ENCODE assay signal across 36 cellular contexts in genomic region chr11:57980201-57980600, GRCh38. TPM values are rescaled to one million over a fixed set of nuclear protein-coding genes. Genes with fewer than 3 reads are reported as not detected.
"Had no signal": no experiment of that assay in that cellular context is flagged by ENCODE, and none has a peak within 500 bp of the region (broad histone marks: within the 10 kb centered on the region; RNA-seq: fewer than 3 reads in every experiment).

No MANE protein-coding gene starts in this region.

- H3K9me3 ChIP-seq: adrenal gland, body of pancreas, breast epithelium had no signal

- FAIRE-seq: astrocyte, TTC549 had no signal

- H3K36me3 ChIP-seq: adrenal gland, brain microvascular endothelial cell, breast epithelium had no signal

- DNase-seq: activated B cell treated with CpG ODN at 0.5 μM for 24 hours; activated CD4-positive, alpha-beta memory T cell treated with anti-CD3 and anti-CD28 coated beads for 36 hours; activated CD4-positive, alpha-beta T cell treated with anti-CD3 and anti-CD28 coated beads for 4 hours; activated CD4-positive, alpha-beta T cell treated with anti-CD3 and anti-CD28 coated beads, Interleukin-2, amount 10 ng/mL, durations not matched to agents 24 days and 14 days; activated CD4-positive, alpha-beta T cell treated with anti-CD3 and anti-CD28 coated beads, Interleukin-2, amount 50 U/mL, for 1 hour; activated CD4-positive, alpha-beta T cell treated with anti-CD3 and anti-CD28 coated beads, Interleukin-2, amount 50 U/mL, for 4 hours; activated CD4-positive, CD25-positive, alpha-beta regulatory T cell treated with anti-CD3 and anti-CD28 coated beads, Interleukin-2, amount 50 U/mL, for 72 hours; activated CD8-positive, alpha-beta memory T cell treated with anti-CD3 and anti-CD28 coated beads, Interleukin-2, amount 50 U/mL, for 4 hours; activated CD8-positive, alpha-beta T cell treated with anti-CD3 and anti-CD28 coated beads for 36 hours; activated effector memory CD4-positive, alpha-beta T cell treated with anti-CD3 and anti-CD28 coated beads, Interleukin-2, amount 50 U/mL, for 16 hours; activated gamma-delta T cell treated with Interleukin-2 at 50 U/mL for 16 hours; activated naive CD4-positive, alpha-beta T cell treated with anti-CD3 and anti-CD28 coated beads, Interleukin-2, amount 10 ng/mL, durations not matched to agents 7 days and 5 days; activated naive CD4-positive, alpha-beta T cell treated with Interleukin-2 at 50 U/mL for 16 hours; activated naive CD8-positive, alpha-beta T cell treated with anti-CD3 and anti-CD28 coated beads for 36 hours; activated T-cell treated with anti-CD3 and anti-CD28 coated beads for 4 hours; activated T-cell treated with anti-CD3 and anti-CD28 coated beads, Interleukin-2, amount 50 U/mL, for 1 hour; activated T-cell treated with anti-CD3 and anti-CD28 coated beads, Interleukin-2, amount 50 U/mL, for 4 hours; activated T-cell treated with anti-CD3 and anti-CD28 coated beads, Interleukin-2, amount 50 U/mL, for 72 hours; adrenal gland; amniotic stem cell; aorta; body of pancreas; brain microvascular endothelial cell; central memory CD4-positive, alpha-beta T cell; T-helper 1 cell; T-helper 2 cell; T-helper 9 cell had no signal

- H3K27me3 ChIP-seq: adrenal gland, body of pancreas, brain microvascular endothelial cell, breast epithelium had no signal

- H3K4me1 ChIP-seq: adrenal gland, breast epithelium had no signal

- H3K27ac ChIP-seq: adrenal gland, brain microvascular endothelial cell, breast epithelium, VCaP had no signal

- ATAC-seq: activated CD8-positive, alpha-beta T cell treated with anti-CD3 and anti-CD28 coated beads for 36 hours; activated naive CD4-positive, alpha-beta T cell treated with anti-CD3 and anti-CD28 coated beads, Interleukin-2, amount 50 U/mL, for 72 hours; activated T-cell treated with anti-CD3 and anti-CD28 coated beads, Interleukin-2, amount 50 U/mL, for 4 hours; activated T-cell treated with anti-CD3 and anti-CD28 coated beads, Interleukin-2, amount 50 U/mL, for 72 hours; activated T-helper 17 cell treated with anti-CD3 and anti-CD28 coated beads, Interleukin-2, amount 50 U/mL, for 72 hours; body of pancreas had no signal

- H3K4me3 ChIP-seq: adrenal gland, body of pancreas, breast epithelium had no signal

RNA-seq across cellular contexts. Expression of gene OR9Q1, which starts 43.5 kb away (rescaled TPM):
- total RNA-seq: activated B cell treated with CpG ODN at 0.5 μM for 24 hours; activated CD4-positive, alpha-beta memory T cell treated with anti-CD3 and anti-CD28 coated beads for 36 hours; activated CD4-positive, alpha-beta T cell treated with anti-CD3 and anti-CD28 coated beads, Interleukin-2, amount 10 ng/mL, durations not matched to agents 24 days and 14 days; activated CD8-positive, alpha-beta memory T cell treated with anti-CD3 and anti-CD28 coated beads for 36 hours; activated CD8-positive, alpha-beta T cell treated with anti-CD3 and anti-CD28 coated beads for 36 hours; activated naive CD4-positive, alpha-beta T cell treated with anti-CD3 and anti-CD28 coated beads, Interleukin-2, amount 50 U/mL, for 72 hours; activated naive CD8-positive, alpha-beta T cell treated with anti-CD3 and anti-CD28 coated beads for 36 hours; activated T-cell treated with anti-CD3 and anti-CD28 coated beads, Interleukin-2, amount 50 U/mL, for 4 hours; activated T-cell treated with anti-CD3 and anti-CD28 coated beads, Interleukin-2, amount 50 U/mL, for 72 hours; activated T-helper 1 cell treated with anti-CD3 and anti-CD28 coated beads, Interleukin-12 subunit alpha, Interleukin-12 subunit beta, Interleukin-2, Interleukin-4 antibody, amounts not matched to agents 30 ng/mL and 10 ng/mL and 1 ng/mL, durations not matched to agents 14 hours and 24 hours and 36 hours; adrenal gland; aorta; astrocyte; body of pancreas; breast epithelium; cardiac septum had no signal
- polyA plus RNA-seq: adrenal gland, aorta had no signal

RNA-seq across cellular contexts. Expression of gene OR6Q1, which starts 50.6 kb away (rescaled TPM):
- total RNA-seq: activated B cell treated with CpG ODN at 0.5 μM for 24 hours; activated CD4-positive, alpha-beta memory T cell treated with anti-CD3 and anti-CD28 coated beads for 36 hours; activated CD4-positive, alpha-beta T cell treated with anti-CD3 and anti-CD28 coated beads, Interleukin-2, amount 10 ng/mL, durations not matched to agents 24 days and 14 days; activated CD8-positive, alpha-beta memory T cell treated with anti-CD3 and anti-CD28 coated beads for 36 hours; activated CD8-positive, alpha-beta T cell treated with anti-CD3 and anti-CD28 coated beads for 36 hours; activated naive CD8-positive, alpha-beta T cell treated with anti-CD3 and anti-CD28 coated beads for 36 hours; activated T-cell treated with anti-CD3 and anti-CD28 coated beads, Interleukin-2, amount 50 U/mL, for 4 hours; activated T-cell treated with anti-CD3 and anti-CD28 coated beads, Interleukin-2, amount 50 U/mL, for 72 hours; activated T-helper 1 cell treated with anti-CD3 and anti-CD28 coated beads, Interleukin-12 subunit alpha, Interleukin-12 subunit beta, Interleukin-2, Interleukin-4 antibody, amounts not matched to agents 30 ng/mL and 10 ng/mL and 1 ng/mL, durations not matched to agents 14 hours and 24 hours and 36 hours; adrenal gland; aorta; astrocyte; body of pancreas; breast epithelium; cardiac septum had no signal
- polyA plus RNA-seq: adrenal gland, aorta had no signal
